ENCODE assay signal across 8 cellular contexts in genomic region chr15:70100495-70101331, GRCh38. TPM values are rescaled to one million over a fixed set of nuclear protein-coding genes. Genes with fewer than 3 reads are reported as not detected.
DNase-seq lines count a peak whose midpoint lies in the region; ATAC-seq and TF ChIP-seq lines count a peak whose summit lies in the region.

No MANE protein-coding gene starts in this region.

- no peak for ATAC-seq in HG03469 (IDR thresholded peaks at IDR 0.05; ENCODE audit: unreplicated experiment)
- no peak for ATAC-seq in HG03135 (IDR thresholded peaks at IDR 0.05; ENCODE audit: unreplicated experiment)

- H3K4me2 ChIP-seq in mesendoderm (ENCODE audit: low read length), result peak overlapping the region; percentile 89

- no peak overlapping the region for H3K4ac ChIP-seq in mesendoderm (ENCODE audit: low read depth, low read length)

- peak overlapping the region; percentile 89 for H3K18ac ChIP-seq in mesendoderm (ENCODE audit: low read length)

- no peak overlapping the region for H2BK15ac ChIP-seq in mesendoderm (replicated peaks; ENCODE audit: low read depth)

- H2BK120ac ChIP-seq in mesendoderm (ENCODE audit: low read depth, low read length), result peak overlapping the region; percentile 30

- H3K79me1 ChIP-seq in mesendoderm (ENCODE audit: low read length), result no peaks in the 10 kb centered on the region

- no peak overlapping the region for H2AK5ac ChIP-seq in mesendoderm (ENCODE audit: low read length)

- H4K5ac ChIP-seq in mesendoderm (ENCODE audit: low read length), result no peak overlapping the region

- no CpG with 5 or more reads among the region's 53 CpGs for WGBS in mesendoderm (ENCODE audit: extremely low coverage, insufficient coverage, low lambda C conversion rate)

- peaks cover 16% of the 10 kb centered on the region for H3K79me2 ChIP-seq in mesendoderm (ENCODE audit: control insufficient read depth, insufficient read depth, low read length)

- H3K56ac ChIP-seq in mesendoderm (ENCODE audit: low read length), result peak overlapping the region; percentile 93

- H3K4me1 ChIP-seq in colonic mucosa, result peaks cover 13% of the 10 kb centered on the region
- H3K4me1 ChIP-seq in mesendoderm (ENCODE audit: control insufficient read depth, low read depth, low read length), result peaks cover 7% of the 10 kb centered on the region

- no peaks in the 10 kb centered on the region for H3K27me3 ChIP-seq in colonic mucosa
- no peaks in the 10 kb centered on the region for H3K27me3 ChIP-seq in mesendoderm (ENCODE audit: insufficient read depth, low read length, poor library complexity)

- H3K4me3 ChIP-seq in colonic mucosa (peak overlapping the region; percentile 16), mesendoderm (ENCODE audit: low read length) (peak overlapping the region; percentile 27)

- no peak overlapping the region for H4K8ac ChIP-seq in mesendoderm (ENCODE audit: low read depth, low read length)

- no peak for TF ChIP-seq CTCF in colonic mucosa (IDR thresholded peaks at IDR 0.05)

- H3K36me3 ChIP-seq in colonic mucosa (no peaks in the 10 kb centered on the region), mesendoderm (ENCODE audit: control insufficient read depth, insufficient read depth, low read length) (no peaks in the 10 kb centered on the region)

- peak overlapping the region; percentile 96 for H3K23ac ChIP-seq in mesendoderm (ENCODE audit: low read length)

- H3K9me3 ChIP-seq in colonic mucosa, result no peaks in the 10 kb centered on the region

- DNase-seq in ELR (ENCODE audit: low read depth), result peak; percentile 50
- DNase-seq in NCI-H146 (lab: John Stamatoyannopoulos, UW), result peak; percentile 47
- DNase-seq in activated CD4-positive, CD25-positive, alpha-beta regulatory T cell treated with anti-CD3 and anti-CD28 coated beads, Interleukin-2, amount 50 U/mL, for 72 hours, result peak; percentile 68
- DNase-seq in colonic mucosa, result peak; percentile 66
- DNase-seq in mesendoderm, result peak; percentile 82
- peak; percentile 30 for DNase-seq in stimulated activated CD8-positive, alpha-beta memory T cell treated with anti-CD3 and anti-CD28 coated beads, Interleukin-7, amount 100 ng/mL, for 24 hours (ENCODE audit: low read depth)

- H3K27ac ChIP-seq in colonic mucosa, result peak overlapping the region; percentile 29
- H3K27ac ChIP-seq in mesendoderm (ENCODE audit: low read depth, low read length), result no peak overlapping the region

- H3K9ac ChIP-seq in colonic mucosa (ENCODE audit: low read depth in 2 of 2, low read length in 2 of 2), result peak overlapping the region; percentile 41 to 66
- peak overlapping the region; percentile 61 for H3K9ac ChIP-seq in mesendoderm (ENCODE audit: low read length)

- intact Hi-C loops in colonic mucosa (cut with DNase I), result loop anchor here (10.0 kb wide), 1 partner anchor 164 kb away; no protein-coding TSS in a partner anchor

- peak overlapping the region; percentile 74 for H2BK5ac ChIP-seq in mesendoderm (ENCODE audit: low read length)

RNA-seq across cellular contexts. Expression of gene TLE3, which starts 3.0 kb away (rescaled TPM):
- 10 to 100 TPM; 65.4 to 85.1 TPM for total RNA-seq in colonic mucosa
- 56.3 TPM for polyA plus RNA-seq in mesendoderm (2013, experiment 1 of 2)
- 55.9 TPM for polyA plus RNA-seq in mesendoderm (2013, experiment 2 of 2)

Comparison
In these comparisons a context has a peak if more than half of its experiments do, and no peak if none do; other contexts are left out.
1. DNase-seq: peak in every context shown above with its lines; median percentile 82 in mesendoderm; 68 in activated CD4-positive, CD25-positive, alpha-beta regulatory T cell treated with anti-CD3 and anti-CD28 coated beads, Interleukin-2, amount 50 U/mL, for 72 hours; 66 in colonic mucosa; 50 in ELR; 47 in NCI-H146; 30 in stimulated activated CD8-positive, alpha-beta memory T cell treated with anti-CD3 and anti-CD28 coated beads, Interleukin-7, amount 100 ng/mL, for 24 hours.